ENCODE assay signal across 2 cellular contexts in genomic region chr17:56471661-56472060, GRCh38.
TF ChIP-seq lines count a peak whose summit lies in the region.

No MANE protein-coding gene starts in this region.

TF ChIP-seq in SK-N-SH treated with all-trans-retinoic acid at 6 μM for 48 hours, 23 proteins besides CTCF, POLR2A, EP300 and RAD21 (continued from another document):
- TF ChIP-seq CSRNP3 (CRISPR knock-in tag; IDR thresholded peaks at IDR 0.05) (no peak), ZNF565 (CRISPR knock-in tag; conservative IDR thresholded peaks at IDR 0.05; ENCODE audit: low read depth) (no peak)

TF ChIP-seq in SK-N-SH, 30 proteins besides CTCF, POLR2A, EP300 and RAD21 (continued from another document):
- TF ChIP-seq USF2 (IDR thresholded peaks at IDR 0.05; ENCODE audit: borderline replicate concordance, low read depth, low read length) (no peak), RXRA (IDR thresholded peaks at IDR 0.05; ENCODE audit: borderline replicate concordance, low read depth) (no peak), FOSL2 (IDR thresholded peaks at IDR 0.05; ENCODE audit: borderline replicate concordance, low read depth) (no peak), RFX5 (IDR thresholded peaks at IDR 0.05; ENCODE audit: low read length) (no peak), REST (IDR thresholded peaks at IDR 0.05; ENCODE audit: low read depth, low read length) (no peak), YY1 (IDR thresholded peaks at IDR 0.05; ENCODE audit: low read depth) (no peak), RCOR1 (IDR thresholded peaks at IDR 0.05; ENCODE audit: low read length) (no peak), MXI1 (IDR thresholded peaks at IDR 0.05; ENCODE audit: low read depth, low read length) (no peak), NRF1 (IDR thresholded peaks at IDR 0.05; ENCODE audit: low read depth, low read length) (no peak), SIN3A (IDR thresholded peaks at IDR 0.05; ENCODE audit: borderline replicate concordance, low read depth, low read length) (no peak), GABPA (IDR thresholded peaks at IDR 0.05; ENCODE audit: low read depth) (no peak)
